In genomic region chr2:191539068-191539467, GRCh38 we compare ENCODE assay signal across 1 cellular context.
A peak's percentile ranks its signal among the peaks of the same experiment; 100 is the strongest.
TF ChIP-seq lines count a peak whose summit lies in the region.

No MANE protein-coding gene starts in this region.

TF ChIP-seq in K562, 482 proteins besides CTCF, POLR2A, EP300 and RAD21 (continued from another document):
- TF ChIP-seq ZNF384 (IDR thresholded peaks at IDR 0.05; ENCODE audit: low read depth, low read length) (peak; percentile 77), SMC3 (conservative IDR thresholded peaks at IDR 0.05; ENCODE audit: insufficient read depth, low read depth, low read length) (0 out of 2 replicates have a peak, but pooled peaks have one; percentile 20), RBM15 (IDR thresholded peaks at IDR 0.05; ENCODE audit: insufficient read depth, low read length) (no peak), GABPB1 (CRISPR knock-in tag; IDR thresholded peaks at IDR 0.05) (no peak), NFXL1 (CRISPR knock-in tag; IDR thresholded peaks at IDR 0.05) (no peak), ZFPM2 (CRISPR knock-in tag; IDR thresholded peaks at IDR 0.05) (no peak), C11orf30 (IDR thresholded peaks at IDR 0.05; ENCODE audit: low read depth) (no peak), FOXK1 (CRISPR knock-in tag; IDR thresholded peaks at IDR 0.05; ENCODE audit: borderline replicate concordance) (no peak), CTCFL (IDR thresholded peaks at IDR 0.05; ENCODE audit: borderline replicate concordance, insufficient read depth, low read depth, low read length, poor library complexity, severe bottlenecking) (peak; percentile 3), THRB (CRISPR knock-in tag; conservative IDR thresholded peaks at IDR 0.05) (no peak), KAT8 (IDR thresholded peaks at IDR 0.05; ENCODE audit: low read depth) (no peak), ZNF778 (CRISPR knock-in tag; IDR thresholded peaks at IDR 0.05) (no peak)
